Comparison of ENCODE assay signal across 2 cellular contexts in the genomic region with DNA sequence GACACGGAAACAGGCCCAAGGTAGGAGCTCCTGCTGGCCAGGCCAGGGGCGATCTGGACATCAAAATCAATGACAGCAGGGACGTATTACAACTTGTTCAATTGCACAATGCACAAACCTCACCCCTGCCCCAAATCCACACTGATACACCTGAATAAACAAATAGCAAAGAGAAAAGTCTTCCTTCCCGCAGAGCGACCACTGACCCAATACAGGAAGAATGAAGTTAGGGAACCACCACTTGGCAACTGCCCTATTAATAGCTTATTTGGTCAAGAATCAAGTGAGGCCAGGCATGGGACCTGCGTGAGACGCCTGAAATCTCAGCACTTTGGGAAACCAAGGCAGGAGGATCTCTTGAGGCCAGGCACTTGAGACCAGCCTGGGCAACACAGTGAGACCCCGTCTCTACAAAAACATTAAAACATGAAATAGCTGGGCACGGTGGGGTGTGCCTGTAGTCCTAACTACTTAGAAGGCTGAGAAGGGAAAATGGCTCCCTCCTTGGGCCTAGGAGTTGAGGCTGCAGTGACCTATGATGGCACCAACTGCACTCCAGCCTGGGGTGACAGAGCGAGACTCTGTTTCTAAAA.
TF ChIP-seq lines count a peak whose summit lies in the region.

No MANE protein-coding gene starts in this region.

TF ChIP-seq in HEK293, 187 proteins besides CTCF, POLR2A, EP300 and RAD21 (continued from another document):
- TF ChIP-seq, protein P1, sequence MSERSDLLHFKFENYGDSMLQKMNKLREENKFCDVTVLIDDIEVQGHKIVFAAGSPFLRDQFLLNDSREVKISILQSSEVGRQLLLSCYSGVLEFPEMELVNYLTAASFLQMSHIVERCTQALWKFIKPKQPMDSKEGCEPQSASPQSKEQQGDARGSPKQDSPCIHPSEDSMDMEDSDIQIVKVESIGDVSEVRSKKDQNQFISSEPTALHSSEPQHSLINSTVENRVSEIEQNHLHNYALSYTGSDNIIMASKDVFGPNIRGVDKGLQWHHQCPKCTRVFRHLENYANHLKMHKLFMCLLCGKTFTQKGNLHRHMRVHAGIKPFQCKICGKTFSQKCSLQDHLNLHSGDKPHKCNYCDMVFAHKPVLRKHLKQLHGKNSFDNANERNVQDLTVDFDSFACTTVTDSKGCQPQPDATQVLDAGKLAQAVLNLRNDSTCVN (tag by site-specific recombination; optimal IDR thresholded peaks at IDR 0.05) = no peak

TF ChIP-seq in K562, 482 proteins besides CTCF, POLR2A, EP300 and RAD21 (continued from another document):
- TF ChIP-seq, protein P2, sequence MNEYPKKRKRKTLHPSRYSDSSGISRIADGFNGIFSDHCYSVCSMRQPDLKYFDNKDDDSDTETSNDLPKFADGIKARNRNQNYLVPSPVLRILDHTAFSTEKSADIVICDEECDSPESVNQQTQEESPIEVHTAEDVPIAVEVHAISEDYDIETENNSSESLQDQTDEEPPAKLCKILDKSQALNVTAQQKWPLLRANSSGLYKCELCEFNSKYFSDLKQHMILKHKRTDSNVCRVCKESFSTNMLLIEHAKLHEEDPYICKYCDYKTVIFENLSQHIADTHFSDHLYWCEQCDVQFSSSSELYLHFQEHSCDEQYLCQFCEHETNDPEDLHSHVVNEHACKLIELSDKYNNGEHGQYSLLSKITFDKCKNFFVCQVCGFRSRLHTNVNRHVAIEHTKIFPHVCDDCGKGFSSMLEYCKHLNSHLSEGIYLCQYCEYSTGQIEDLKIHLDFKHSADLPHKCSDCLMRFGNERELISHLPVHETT (CRISPR knock-in tag; conservative IDR thresholded peaks at IDR 0.05 in 1 of 2, IDR thresholded peaks at IDR 0.05 in 1 of 2) = no peak
- TF ChIP-seq ASH1L (IDR thresholded peaks at IDR 0.05; ENCODE audit: borderline replicate concordance, low read depth, partially characterized antibody) (no peak), CCAR2 (IDR thresholded peaks at IDR 0.05; ENCODE audit: low read depth, low read length) (no peak), DDX20 (tag; IDR thresholded peaks at IDR 0.05; ENCODE audit: low read depth) (no peak), STAT5A (IDR thresholded peaks at IDR 0.05; ENCODE audit: borderline replicate concordance, low read length) (no peak), TEAD4 (IDR thresholded peaks at IDR 0.05; ENCODE audit: low read length) (no peak), TEAD4 (CRISPR knock-in tag; IDR thresholded peaks at IDR 0.05; ENCODE audit: borderline replicate concordance) (0 out of 2 replicates have a peak, but pooled peaks have one; percentile 35), ZNF121 (CRISPR knock-in tag; conservative IDR thresholded peaks at IDR 0.05) (peak; percentile 65), CEBPB (tag; IDR thresholded peaks at IDR 0.05) (peak; percentile 46), MTF1 (CRISPR knock-in tag; IDR thresholded peaks at IDR 0.05; ENCODE audit: borderline replicate concordance) (0 out of 2 replicates have a peak, but pooled peaks have one; percentile 21), ZNF184 (CRISPR knock-in tag; IDR thresholded peaks at IDR 0.05) (peak; percentile 45; the same call in 1 of the 2 replicates), STAG1 (CRISPR knock-in tag; IDR thresholded peaks at IDR 0.05; ENCODE audit: borderline replicate concordance) (peak; percentile 45; the same call in 1 of the 2 replicates), ZNF76 (CRISPR knock-in tag; IDR thresholded peaks at IDR 0.05; ENCODE audit: borderline replicate concordance) (0 out of 2 replicates have a peak, but pooled peaks have one; percentile 31), CAMTA2 (CRISPR knock-in tag; conservative IDR thresholded peaks at IDR 0.05) (no peak), ZC3H11A (IDR thresholded peaks at IDR 0.05; ENCODE audit: low read depth, low read length) (no peak), ZBTB1 (CRISPR knock-in tag; IDR thresholded peaks at IDR 0.05; ENCODE audit: borderline replicate concordance, low read depth) (0 out of 2 replicates have a peak, but pooled peaks have one; percentile 24), JUN (IDR thresholded peaks at IDR 0.05; ENCODE audit: borderline replicate concordance, low read depth, low read length) (no peak), JUN (CRISPR knock-in tag; IDR thresholded peaks at IDR 0.05; ENCODE audit: borderline replicate concordance) (0 out of 2 replicates have a peak, but pooled peaks have one; percentile 23), MED1 (CRISPR knock-in tag; IDR thresholded peaks at IDR 0.05; ENCODE audit: borderline replicate concordance) (0 out of 2 replicates have a peak, but pooled peaks have one; percentile 63), ZNF431 (CRISPR knock-in tag; IDR thresholded peaks at IDR 0.05) (0 out of 2 replicates have a peak, but pooled peaks have one; percentile 9), CEBPG (CRISPR knock-in tag; IDR thresholded peaks at IDR 0.05) (peak; percentile 39; the same call in 1 of the 2 replicates), CEBPG (tag; conservative IDR thresholded peaks at IDR 0.05 in 1 of 2, IDR thresholded peaks at IDR 0.05 in 1 of 2) (no peak), WHSC1 (IDR thresholded peaks at IDR 0.05; ENCODE audit: low read length) (no peak), SRF (CRISPR knock-in tag; IDR thresholded peaks at IDR 0.05) (0 out of 4 replicates have a peak, but pooled peaks of 1 of the 2 experiments have one; percentile 8)
- TF ChIP-seq, protein P3, sequence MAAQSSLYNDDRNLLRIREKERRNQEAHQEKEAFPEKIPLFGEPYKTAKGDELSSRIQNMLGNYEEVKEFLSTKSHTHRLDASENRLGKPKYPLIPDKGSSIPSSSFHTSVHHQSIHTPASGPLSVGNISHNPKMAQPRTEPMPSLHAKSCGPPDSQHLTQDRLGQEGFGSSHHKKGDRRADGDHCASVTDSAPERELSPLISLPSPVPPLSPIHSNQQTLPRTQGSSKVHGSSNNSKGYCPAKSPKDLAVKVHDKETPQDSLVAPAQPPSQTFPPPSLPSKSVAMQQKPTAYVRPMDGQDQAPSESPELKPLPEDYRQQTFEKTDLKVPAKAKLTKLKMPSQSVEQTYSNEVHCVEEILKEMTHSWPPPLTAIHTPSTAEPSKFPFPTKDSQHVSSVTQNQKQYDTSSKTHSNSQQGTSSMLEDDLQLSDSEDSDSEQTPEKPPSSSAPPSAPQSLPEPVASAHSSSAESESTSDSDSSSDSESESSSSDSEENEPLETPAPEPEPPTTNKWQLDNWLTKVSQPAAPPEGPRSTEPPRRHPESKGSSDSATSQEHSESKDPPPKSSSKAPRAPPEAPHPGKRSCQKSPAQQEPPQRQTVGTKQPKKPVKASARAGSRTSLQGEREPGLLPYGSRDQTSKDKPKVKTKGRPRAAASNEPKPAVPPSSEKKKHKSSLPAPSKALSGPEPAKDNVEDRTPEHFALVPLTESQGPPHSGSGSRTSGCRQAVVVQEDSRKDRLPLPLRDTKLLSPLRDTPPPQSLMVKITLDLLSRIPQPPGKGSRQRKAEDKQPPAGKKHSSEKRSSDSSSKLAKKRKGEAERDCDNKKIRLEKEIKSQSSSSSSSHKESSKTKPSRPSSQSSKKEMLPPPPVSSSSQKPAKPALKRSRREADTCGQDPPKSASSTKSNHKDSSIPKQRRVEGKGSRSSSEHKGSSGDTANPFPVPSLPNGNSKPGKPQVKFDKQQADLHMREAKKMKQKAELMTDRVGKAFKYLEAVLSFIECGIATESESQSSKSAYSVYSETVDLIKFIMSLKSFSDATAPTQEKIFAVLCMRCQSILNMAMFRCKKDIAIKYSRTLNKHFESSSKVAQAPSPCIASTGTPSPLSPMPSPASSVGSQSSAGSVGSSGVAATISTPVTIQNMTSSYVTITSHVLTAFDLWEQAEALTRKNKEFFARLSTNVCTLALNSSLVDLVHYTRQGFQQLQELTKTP (IDR thresholded peaks at IDR 0.05; ENCODE audit: low read depth in 1 of 2, partially characterized antibody in 2 of 2) = no peak
- TF ChIP-seq, protein P4, sequence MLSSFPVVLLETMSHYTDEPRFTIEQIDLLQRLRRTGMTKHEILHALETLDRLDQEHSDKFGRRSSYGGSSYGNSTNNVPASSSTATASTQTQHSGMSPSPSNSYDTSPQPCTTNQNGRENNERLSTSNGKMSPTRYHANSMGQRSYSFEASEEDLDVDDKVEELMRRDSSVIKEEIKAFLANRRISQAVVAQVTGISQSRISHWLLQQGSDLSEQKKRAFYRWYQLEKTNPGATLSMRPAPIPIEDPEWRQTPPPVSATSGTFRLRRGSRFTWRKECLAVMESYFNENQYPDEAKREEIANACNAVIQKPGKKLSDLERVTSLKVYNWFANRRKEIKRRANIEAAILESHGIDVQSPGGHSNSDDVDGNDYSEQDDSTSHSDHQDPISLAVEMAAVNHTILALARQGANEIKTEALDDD (IDR thresholded peaks at IDR 0.05) = no peak
- TF ChIP-seq, protein P5, sequence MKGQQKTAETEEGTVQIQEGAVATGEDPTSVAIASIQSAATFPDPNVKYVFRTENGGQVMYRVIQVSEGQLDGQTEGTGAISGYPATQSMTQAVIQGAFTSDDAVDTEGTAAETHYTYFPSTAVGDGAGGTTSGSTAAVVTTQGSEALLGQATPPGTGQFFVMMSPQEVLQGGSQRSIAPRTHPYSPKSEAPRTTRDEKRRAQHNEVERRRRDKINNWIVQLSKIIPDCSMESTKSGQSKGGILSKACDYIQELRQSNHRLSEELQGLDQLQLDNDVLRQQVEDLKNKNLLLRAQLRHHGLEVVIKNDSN (CRISPR knock-in tag; IDR thresholded peaks at IDR 0.05) = peak; percentile 44; the same call in 1 of the 2 replicates
- TF ChIP-seq, protein P6, sequence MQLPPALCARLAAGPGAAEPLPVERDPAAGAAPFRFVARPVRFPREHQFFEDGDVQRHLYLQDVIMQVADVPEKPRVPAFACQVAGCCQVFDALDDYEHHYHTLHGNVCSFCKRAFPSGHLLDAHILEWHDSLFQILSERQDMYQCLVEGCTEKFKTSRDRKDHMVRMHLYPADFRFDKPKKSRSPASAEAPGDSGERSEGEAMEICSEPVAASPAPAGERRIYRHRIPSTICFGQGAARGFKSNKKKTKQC (CRISPR knock-in tag; IDR thresholded peaks at IDR 0.05) = peak; percentile 56; the same call in 1 of the 2 replicates
